ENCODE assay signal across 14 cellular contexts in genomic region chr6:134632034-134632433, GRCh38.
A peak's percentile ranks its signal among the peaks of the same experiment; 100 is the strongest.
DNase-seq lines count a peak whose midpoint lies in the region; ATAC-seq lines count a peak whose summit lies in the region.
"Had no signal": no experiment of that assay in that cellular context is flagged by ENCODE, and none has a peak within 500 bp of the region (broad histone marks: within the 10 kb centered on the region; RNA-seq: fewer than 3 reads in every experiment).

No MANE protein-coding gene starts in this region.

- H3K4me3 Mint-ChIP-seq in stimulated activated naive CD8-positive, alpha-beta T cell treated with anti-CD3 and anti-CD28 coated beads, Interleukin-15, amount 100 ng/mL, for 72 hours = no peak overlapping the region
- H3K4me3 Mint-ChIP-seq in immature natural killer cell = peak overlapping the region in 1 of 5 donors; percentile 21

- H3K9me3 Mint-ChIP-seq in stimulated activated naive CD8-positive, alpha-beta T cell treated with anti-CD3 and anti-CD28 coated beads, Interleukin-15, amount 100 ng/mL, for 72 hours = no peaks in the 10 kb centered on the region
- H3K9me3 Mint-ChIP-seq in immature natural killer cell = no peaks in the 10 kb centered on the region

- peak; percentile 44 for ATAC-seq in stimulated activated naive CD8-positive, alpha-beta T cell treated with anti-CD3 and anti-CD28 coated beads, Interleukin-15, amount 100 ng/mL, for 72 hours
- no peak for ATAC-seq in stimulated activated naive CD8-positive, alpha-beta T cell treated with anti-CD3 and anti-CD28 coated beads, Interleukin-15, Interleukin-2, amounts not matched to agents 100 U/mL and 50 U/mL, for 24 hours
- ATAC-seq in HG03039 (IDR thresholded peaks at IDR 0.05; ENCODE audit: unreplicated experiment) = no peak
- ATAC-seq: gastroesophageal sphincter, HCT116 had no signal

- no peaks in the 10 kb centered on the region for H3K27me3 Mint-ChIP-seq in stimulated activated naive CD8-positive, alpha-beta T cell treated with anti-CD3 and anti-CD28 coated beads, Interleukin-15, amount 100 ng/mL, for 72 hours
- peaks cover 3 to 5% (median 4%) of the 10 kb centered on the region in 3 donors for H3K27me3 Mint-ChIP-seq in immature natural killer cell (ENCODE audit: low read depth in 3 of 3)

- no peak for DNase-seq in stimulated activated naive CD8-positive, alpha-beta T cell treated with anti-CD3 and anti-CD28 coated beads, Interleukin-15, amount 100 ng/mL, for 72 hours
- DNase-seq in stimulated activated naive CD8-positive, alpha-beta T cell treated with anti-CD3 and anti-CD28 coated beads, Interleukin-15, Interleukin-2, amounts not matched to agents 100 U/mL and 50 U/mL, for 24 hours = no peak
- DNase-seq in SK-MEL-5 (ENCODE audit: low read depth, low spot score) = peak; percentile 65
- DNase-seq in midbrain (lab: John Stamatoyannopoulos, UW) = peak; percentile 38
- no peak for DNase-seq in dedifferentiated amniotic fluid mesenchymal stem cell (ENCODE audit: extremely low spot score)
- no peak for DNase-seq in immature natural killer cell
- DNase-seq: activated naive CD4-positive, alpha-beta T cell treated with anti-CD3 and anti-CD28 coated beads, Interleukin-2, amount 50 U/mL, for 16 hours; brain microvascular endothelial cell; NCI-H1092; NCI-H2081 treated with DMSO at 0.1 percent for 48 hours; NCI-H510A treated with DMSO at 0.1 percent for 48 hours had no signal

- H3K4me1 Mint-ChIP-seq in stimulated activated naive CD8-positive, alpha-beta T cell treated with anti-CD3 and anti-CD28 coated beads, Interleukin-15, amount 100 ng/mL, for 72 hours = peaks cover 28% of the 10 kb centered on the region
- peaks cover 10 to 30% of the 10 kb centered on the region in 2 donors for H3K4me1 Mint-ChIP-seq in immature natural killer cell

- in situ Hi-C loops in SK-MEL-5 (cut with HindIII; ENCODE audit: low pct_unique_long_range_greater_than_20kb, low sequenced_read_pairs) = no loop called here

- no peak overlapping the region for H3K27ac Mint-ChIP-seq in stimulated activated naive CD8-positive, alpha-beta T cell treated with anti-CD3 and anti-CD28 coated beads, Interleukin-15, amount 100 ng/mL, for 72 hours
- peak overlapping the region in 1 of 6 donors; percentile 8 for H3K27ac Mint-ChIP-seq in immature natural killer cell

- no peaks in the 10 kb centered on the region for H3K36me3 Mint-ChIP-seq in immature natural killer cell

Comparison
In these comparisons a context has a peak if more than half of its experiments do, and no peak if none do; other contexts are left out.
1. DNase-seq: peak in SK-MEL-5 (single experiment) and midbrain (single experiment); none in stimulated activated naive CD8-positive, alpha-beta T cell treated with anti-CD3 and anti-CD28 coated beads, Interleukin-15, amount 100 ng/mL, for 72 hours (0 of 2), stimulated activated naive CD8-positive, alpha-beta T cell treated with anti-CD3 and anti-CD28 coated beads, Interleukin-15, Interleukin-2, amounts not matched to agents 100 U/mL and 50 U/mL, for 24 hours (single experiment), dedifferentiated amniotic fluid mesenchymal stem cell (single experiment) and immature natural killer cell (0 of 3).